ENCODE assay signal across 8 cellular contexts in the genomic region with DNA sequence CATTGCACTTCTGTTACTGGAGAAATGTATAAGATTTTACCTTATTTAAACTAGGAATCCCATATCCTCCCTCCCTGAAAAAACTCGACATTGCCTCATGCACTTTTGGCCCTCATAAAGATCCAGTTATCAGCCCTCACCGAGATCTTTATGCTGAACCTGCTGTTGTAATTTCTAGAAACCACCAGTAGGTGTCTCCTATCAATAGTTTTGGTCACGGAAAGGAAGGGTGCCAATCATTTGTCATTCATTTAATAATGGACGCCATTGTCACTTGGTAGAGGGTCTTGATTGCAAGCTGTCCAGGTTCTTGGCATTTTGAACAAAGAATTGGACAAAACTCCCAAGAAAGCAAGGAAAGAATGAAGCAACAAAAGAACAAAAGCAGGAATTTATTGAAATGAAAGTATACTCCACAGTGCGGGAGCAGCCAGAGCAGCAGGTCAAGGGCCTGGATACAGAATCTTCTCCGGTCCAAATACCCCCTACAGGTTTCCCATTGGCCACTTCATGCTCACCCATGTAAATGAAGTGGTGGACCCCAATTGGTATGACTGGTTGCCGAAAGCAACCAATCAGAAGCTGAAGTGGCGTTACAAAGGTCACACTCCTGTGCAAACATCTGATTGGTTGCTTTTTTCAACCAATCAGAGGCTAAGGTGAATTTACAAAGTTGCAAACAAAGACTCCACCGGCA.
DNase-seq lines count a peak whose midpoint lies in the region; ATAC-seq and TF ChIP-seq lines count a peak whose summit lies in the region.

No MANE protein-coding gene starts in this region.

- no peak overlapping the region for H3K4me3 Mint-ChIP-seq in activated CD4-positive, alpha-beta T cell treated with anti-CD3 and anti-CD28 coated beads, Interleukin-2, amount 10 ng/mL, durations not matched to agents 24 days and 14 days

- H3K4me1 Mint-ChIP-seq in activated CD4-positive, alpha-beta T cell treated with anti-CD3 and anti-CD28 coated beads, Interleukin-2, amount 10 ng/mL, durations not matched to agents 24 days and 14 days, result peaks cover 2% of the 10 kb centered on the region

- H3K27ac ChIP-seq in RWPE1, result no peak overlapping the region
- H3K27ac ChIP-seq in esophagus (ENCODE audit: low read depth in 2 of 2, low read length in 1 of 2), result no peak overlapping the region
- no peak overlapping the region for H3K27ac ChIP-seq in osteoblast (ENCODE audit: low read depth, low read length)

- H3K4me3 ChIP-seq in esophagus (ENCODE audit: low read depth in 1 of 2, low read length in 2 of 2), result peak overlapping the region; percentile 23 to 47
- H3K4me3 ChIP-seq in osteoblast (ENCODE audit: insufficient read depth, low read length), result peak overlapping the region; percentile 66

- H3K27me3 Mint-ChIP-seq in activated CD4-positive, alpha-beta T cell treated with anti-CD3 and anti-CD28 coated beads, Interleukin-2, amount 10 ng/mL, durations not matched to agents 24 days and 14 days, result no peaks in the 10 kb centered on the region

- WGBS in esophagus, 2 donors, result 42 to 45% methylated on average over 9 of the region's 9 CpGs

- no peaks in the 10 kb centered on the region for H3K9me3 Mint-ChIP-seq in activated CD4-positive, alpha-beta T cell treated with anti-CD3 and anti-CD28 coated beads, Interleukin-2, amount 10 ng/mL, durations not matched to agents 24 days and 14 days

- H2AFZ ChIP-seq in osteoblast (ENCODE audit: low read length), result peak overlapping the region; percentile 84

- TF ChIP-seq EP300 in Ishikawa (IDR thresholded peaks at IDR 0.05; ENCODE audit: borderline replicate concordance), result no peak

- peak; percentile 59 for DNase-seq in activated CD4-positive, alpha-beta T cell treated with anti-CD3 and anti-CD28 coated beads, Interleukin-2, amount 10 ng/mL, durations not matched to agents 24 days and 14 days
- DNase-seq in activated CD4-positive, alpha-beta T cell treated with anti-CD3 and anti-CD28 coated beads for 48 hours, result no peak
- DNase-seq in RWPE1 (ENCODE audit: low spot score) (peak; percentile 61), osteoblast (ENCODE audit: insufficient read length, low spot score, missing footprints) (peak; percentile 63)
- no peak for DNase-seq in stimulated activated CD4-positive, alpha-beta T cell treated with anti-CD3 and anti-CD28 coated beads, Interleukin-4, amount 100 ng/mL, for 1 hour

- POLR2A ChIA-PET in RWPE1 (lab: Yijun Ruan, JAX; ENCODE audit: low non-redundant PET), result no interaction called here

- H3K36me3 Mint-ChIP-seq in activated CD4-positive, alpha-beta T cell treated with anti-CD3 and anti-CD28 coated beads, Interleukin-2, amount 10 ng/mL, durations not matched to agents 24 days and 14 days (ENCODE audit: low read depth), result no peaks in the 10 kb centered on the region

- H4K20me1 ChIP-seq in osteoblast (ENCODE audit: insufficient read depth, low read length), result no peaks in the 10 kb centered on the region

- peak; percentile 54 for TF ChIP-seq RAD21 in Ishikawa (IDR thresholded peaks at IDR 0.05; ENCODE audit: low read depth)

- no peak overlapping the region for H3K27ac Mint-ChIP-seq in activated CD4-positive, alpha-beta T cell treated with anti-CD3 and anti-CD28 coated beads, Interleukin-2, amount 10 ng/mL, durations not matched to agents 24 days and 14 days

- H3K27me3 ChIP-seq in esophagus (ENCODE audit: control insufficient read depth in 1 of 2, insufficient read depth in 2 of 2, low read length in 2 of 2), result no peaks in the 10 kb centered on the region
- no peaks in the 10 kb centered on the region for H3K27me3 ChIP-seq in osteoblast (ENCODE audit: insufficient read depth, low read length)

- intact Hi-C loops in activated CD4-positive, alpha-beta T cell treated with anti-CD3 and anti-CD28 coated beads, Interleukin-2, amount 10 ng/mL, durations not matched to agents 24 days and 14 days (cut with micrococcal nuclease), result no loop called here

- no peaks in the 10 kb centered on the region for H3K79me2 ChIP-seq in osteoblast (ENCODE audit: insufficient read depth, low read length)

- ATAC-seq in GM21529 (IDR thresholded peaks at IDR 0.05; ENCODE audit: unreplicated experiment), result peak; percentile 87

- H3K36me3 ChIP-seq in esophagus (ENCODE audit: control insufficient read depth in 2 of 2, insufficient read depth in 2 of 2, low read length in 1 of 2) (no peaks in the 10 kb centered on the region), osteoblast (ENCODE audit: insufficient read depth, low read length) (no peaks in the 10 kb centered on the region)

- TF ChIP-seq CTCF in RWPE1 (conservative IDR thresholded peaks at IDR 0.05; ENCODE audit: low read depth), result peak; percentile 92
- TF ChIP-seq CTCF in osteoblast (IDR thresholded peaks at IDR 0.05; ENCODE audit: extremely low read depth, low read depth, low read length), result peak; percentile 80

- H3K4me2 ChIP-seq in osteoblast (ENCODE audit: insufficient read depth, low read length), result peak overlapping the region; percentile 74

- H3K4me1 ChIP-seq in esophagus (ENCODE audit: control insufficient read depth in 2 of 2, insufficient read depth in 2 of 2, low read length in 1 of 2) (no peaks in the 10 kb centered on the region), osteoblast (ENCODE audit: insufficient read depth, low read length) (peaks cover 4% of the 10 kb centered on the region)

- CTCF ChIA-PET in RWPE1 (lab: Yijun Ruan, JAX), result interaction anchor here (0.8 to 1.5 kb wide), 4 partner anchors 68 to 308 kb away, joined by 3 to 4 read pairs (median 3); no protein-coding TSS in a partner anchor

- no peaks in the 10 kb centered on the region for H3K9me3 ChIP-seq in esophagus (ENCODE audit: control insufficient read depth in 2 of 2, insufficient read depth in 1 of 2, low read depth in 1 of 2, low read length in 1 of 2)
- H3K9me3 ChIP-seq in osteoblast (ENCODE audit: low read depth, low read length), result no peaks in the 10 kb centered on the region

TF ChIP-seq in Ishikawa, 13 proteins besides CTCF, POLR2A, EP300 and RAD21:
- no peak for TF ChIP-seq REST (IDR thresholded peaks at IDR 0.05; ENCODE audit: low read depth)
- TF ChIP-seq CEBPB (IDR thresholded peaks at IDR 0.05), result no peak
- no peak for TF ChIP-seq EGR1 (IDR thresholded peaks at IDR 0.05)
- no peak for TF ChIP-seq TEAD4 (IDR thresholded peaks at IDR 0.05)
- no peak for TF ChIP-seq CREB1 (IDR thresholded peaks at IDR 0.05; ENCODE audit: low read depth)
- TF ChIP-seq TAF1 (IDR thresholded peaks at IDR 0.05; ENCODE audit: low read depth), result no peak
- no peak for TF ChIP-seq NFIC (IDR thresholded peaks at IDR 0.05)
- no peak for TF ChIP-seq ZBTB7A (IDR thresholded peaks at IDR 0.05; ENCODE audit: low read depth)
- no peak for TF ChIP-seq MAX (IDR thresholded peaks at IDR 0.05)
- TF ChIP-seq YY1 (IDR thresholded peaks at IDR 0.05; ENCODE audit: low read depth), result no peak
- no peak for TF ChIP-seq USF1 (IDR thresholded peaks at IDR 0.05)
- no peak for TF ChIP-seq TCF12 (IDR thresholded peaks at IDR 0.05; ENCODE audit: low read depth)
- no peak for TF ChIP-seq FOXM1 (IDR thresholded peaks at IDR 0.05; ENCODE audit: borderline replicate concordance, low read depth)
TF ChIP-seq in Ishikawa: peak in this region for 0.

Comparison
In these comparisons a context has a peak if more than half of its experiments do, and no peak if none do; other contexts are left out.
1. DNase-seq: peak in activated CD4-positive, alpha-beta T cell treated with anti-CD3 and anti-CD28 coated beads, Interleukin-2, amount 10 ng/mL, durations not matched to agents 24 days and 14 days (single experiment), RWPE1 (single experiment) and osteoblast (single experiment); none in activated CD4-positive, alpha-beta T cell treated with anti-CD3 and anti-CD28 coated beads for 48 hours (single experiment) and stimulated activated CD4-positive, alpha-beta T cell treated with anti-CD3 and anti-CD28 coated beads, Interleukin-4, amount 100 ng/mL, for 1 hour (single experiment).